In genomic region chr6:170271771-170272314, GRCh38 we compare ENCODE assay signal across 8 cellular contexts. TPM values are rescaled to one million over a fixed set of nuclear protein-coding genes. Genes with fewer than 3 reads are reported as not detected.
DNase-seq lines count a peak whose midpoint lies in the region; ATAC-seq and TF ChIP-seq lines count a peak whose summit lies in the region.

No MANE protein-coding gene starts in this region.

- H2BK15ac ChIP-seq in H9 (ENCODE audit: low read depth, low read length), result no peak overlapping the region

- H4K5ac ChIP-seq in H9 (ENCODE audit: insufficient read length, low read depth, low read length), result no peak overlapping the region

- no CpG with 5 or more reads among the region's 32 CpGs for WGBS in H9 (ENCODE audit: extremely low coverage, insufficient read length, low lambda C conversion rate)
- WGBS in smooth muscle cell (ENCODE audit: low lambda C conversion rate), result 96% methylated on average over 32 of the region's 32 CpGs

- H3K9me3 ChIP-seq in H9 (ENCODE audit: control insufficient read depth, low read depth, low read length) (no peaks in the 10 kb centered on the region), smooth muscle cell (replicated peaks; ENCODE audit: low read depth) (no peaks in the 10 kb centered on the region)

- no peak overlapping the region for H4K8ac ChIP-seq in H9 (replicated peaks; ENCODE audit: insufficient read length, low read depth, low read length)

- H3K27me3 ChIP-seq in H9 (ENCODE audit: insufficient read depth, low read length), result no peaks in the 10 kb centered on the region
- peaks cover 13% of the 10 kb centered on the region for H3K27me3 ChIP-seq in smooth muscle cell (ENCODE audit: low read depth)

- peak; percentile 97 for ATAC-seq in GM21717 (IDR thresholded peaks at IDR 0.05; ENCODE audit: unreplicated experiment)

- H3K4me1 Mint-ChIP-seq in H9, result peaks cover 15 to 20% of the 10 kb centered on the region in 2 experiments

- H3K4me3 ChIP-seq in GM08714 (ENCODE audit: low read length), result peak overlapping the region; percentile 6; the same call in 1 of the 2 replicates
- peak overlapping the region; percentile 21 for H3K4me3 ChIP-seq in NB4 (ENCODE audit: low read depth, low read length)
- no peak overlapping the region for H3K4me3 ChIP-seq in smooth muscle cell

- no peak overlapping the region for H3K56ac ChIP-seq in H9 (ENCODE audit: insufficient read length, low read depth, low read length)

- H4K20me1 ChIP-seq in H9 (ENCODE audit: control insufficient read depth, insufficient read depth, insufficient read length), result no peaks in the 10 kb centered on the region
- no peaks in the 10 kb centered on the region for H4K20me1 ChIP-seq in smooth muscle cell (ENCODE audit: low read depth)

- no peak overlapping the region for H2BK120ac ChIP-seq in H9 (ENCODE audit: low read depth, low read length, poor library complexity, severe bottlenecking)

- no peak overlapping the region for H3K23ac ChIP-seq in H9 (ENCODE audit: insufficient read length, low read depth, low read length)

- H3K4me3 Mint-ChIP-seq in H9, result no peak overlapping the region

- no peak overlapping the region for H3K4ac ChIP-seq in H9 (ENCODE audit: low read depth, low read length)

- H3K27ac ChIP-seq in H9 (ENCODE audit: insufficient read length, low read depth, low read length) (no peak overlapping the region), smooth muscle cell (ENCODE audit: low read depth) (no peak overlapping the region)

- H3K36me3 Mint-ChIP-seq in H9 (ENCODE audit: insufficient read depth in 1 of 3, low read depth in 3 of 3), result no peaks in the 10 kb centered on the region

- H3K4me1 ChIP-seq in H9 (ENCODE audit: insufficient read depth, low read length) (no peaks in the 10 kb centered on the region), smooth muscle cell (ENCODE audit: low read depth) (peaks cover 10% of the 10 kb centered on the region)

- no peak overlapping the region for H3K18ac ChIP-seq in H9 (ENCODE audit: insufficient read length, low read depth, low read length)

- H2BK5ac ChIP-seq in H9 (ENCODE audit: insufficient read length, low read length), result no peak overlapping the region

- no peak overlapping the region for H2BK20ac ChIP-seq in H9 (ENCODE audit: low read depth, low read length, poor library complexity, severe bottlenecking)

- no peaks in the 10 kb centered on the region for H3K9me3 Mint-ChIP-seq in H9

- H3K23me2 ChIP-seq in H9 (ENCODE audit: insufficient read length, low read depth, low read length, poor library complexity, severe bottlenecking), result no peaks in the 10 kb centered on the region

- H3T11ph ChIP-seq in H9 (ENCODE audit: low read length), result no peak overlapping the region

- H4K91ac ChIP-seq in H9 (ENCODE audit: insufficient read length, low read depth, low read length), result no peak overlapping the region

- H3F3A ChIP-seq in smooth muscle cell (ENCODE audit: low read depth), result no peaks in the 10 kb centered on the region

- H2AK5ac ChIP-seq in H9 (ENCODE audit: insufficient read length, low read length), result no peak overlapping the region

- H3K9ac ChIP-seq in H9 (ENCODE audit: extremely low read depth, insufficient read length, low read length) (no peak overlapping the region), smooth muscle cell (ENCODE audit: low read depth) (no peak overlapping the region)

- H3K14ac ChIP-seq in H9 (ENCODE audit: insufficient read depth, low read length), result no peak overlapping the region

- peak; percentile 86 for DNase-seq in NB4 (ENCODE audit: low read depth)
- DNase-seq in activated naive CD4-positive, alpha-beta T cell (lab: John Stamatoyannopoulos, UW), result peak; percentile 30 to 68 (median 42)
- peak; percentile 73 for DNase-seq in stimulated activated CD4-positive, alpha-beta T cell treated with anti-CD3 and anti-CD28 coated beads, Interleukin-12 subunit alpha, Interleukin-12 subunit beta, amount 100 ng/mL, for 4 hours
- DNase-seq in cortex of kidney (lab: John Stamatoyannopoulos, UW), result no peak
- DNase-seq in H9, result no peak
- DNase-seq in smooth muscle cell (lab: John Stamatoyannopoulos, UW; ENCODE audit: unreplicated experiment), result no peak

- H3K27me3 Mint-ChIP-seq in H9 (ENCODE audit: low read depth), result peaks cover 12% of the 10 kb centered on the region

- TF ChIP-seq POLR2A in NB4 (IDR thresholded peaks at IDR 0.05; ENCODE audit: extremely low read depth, insufficient read length), result no peak

- H3K79me2 ChIP-seq in H9 (ENCODE audit: insufficient read depth, low read length) (no peaks in the 10 kb centered on the region), smooth muscle cell (ENCODE audit: low read depth) (no peaks in the 10 kb centered on the region)

- H3K79me1 ChIP-seq in H9 (ENCODE audit: insufficient read depth, low read depth, low read length, poor library complexity, severe bottlenecking), result no peaks in the 10 kb centered on the region

- TF ChIP-seq CTCF in NB4 (IDR thresholded peaks at IDR 0.05; ENCODE audit: low read depth, low read length), result no peak
- no peak for TF ChIP-seq CTCF in H9 (conservative IDR thresholded peaks at IDR 0.05)
- TF ChIP-seq CTCF in smooth muscle cell (IDR thresholded peaks at IDR 0.05; ENCODE audit: borderline replicate concordance, insufficient read depth, poor library complexity, severe bottlenecking), result no peak

- no peak overlapping the region for H3K4me2 ChIP-seq in H9 (ENCODE audit: insufficient read depth, insufficient read length, low read length)
- no peak overlapping the region for H3K4me2 ChIP-seq in smooth muscle cell

- no peaks in the 10 kb centered on the region for H3K36me3 ChIP-seq in smooth muscle cell (ENCODE audit: low read depth)

- H3K27ac Mint-ChIP-seq in H9, result no peak overlapping the region

- no peak overlapping the region for H2BK12ac ChIP-seq in H9 (ENCODE audit: insufficient read length, low read depth, low read length)

- H2AFZ ChIP-seq in H9 (ENCODE audit: low read length) (no peak overlapping the region), smooth muscle cell (ENCODE audit: low read depth) (no peak overlapping the region)

RNA-seq across cellular contexts. Expression of gene DLL1, which starts 19.0 kb away (rescaled TPM):
- total RNA-seq in H9 (2021) (2.7 and 2.8 TPM in 2 replicates), smooth muscle cell (0.27 and 0.36 TPM in 2 replicates)
- polyA plus RNA-seq in smooth muscle cell, result 0.70 and 0.99 TPM in 2 replicates

RNA-seq across cellular contexts. Expression of gene FAM120B, which starts 34.7 kb away (rescaled TPM):
- 14.9 and 16.7 TPM in 2 replicates for total RNA-seq in H9 (2021)
- total RNA-seq in smooth muscle cell, result 17.8 and 22.8 TPM in 2 replicates
- polyA plus RNA-seq in smooth muscle cell, result 22.2 and 26.3 TPM in 2 replicates

Comparison
In these comparisons a context has a peak if more than half of its experiments do, and no peak if none do; other contexts are left out.
1. DNase-seq: peak in NB4 (single experiment), activated naive CD4-positive, alpha-beta T cell (4 of 4) and stimulated activated CD4-positive, alpha-beta T cell treated with anti-CD3 and anti-CD28 coated beads, Interleukin-12 subunit alpha, Interleukin-12 subunit beta, amount 100 ng/mL, for 4 hours (single experiment); none in cortex of kidney (single experiment), H9 (single experiment) and smooth muscle cell (single experiment).